8 cellular contexts compared by ENCODE assay signal in the genomic region with DNA sequence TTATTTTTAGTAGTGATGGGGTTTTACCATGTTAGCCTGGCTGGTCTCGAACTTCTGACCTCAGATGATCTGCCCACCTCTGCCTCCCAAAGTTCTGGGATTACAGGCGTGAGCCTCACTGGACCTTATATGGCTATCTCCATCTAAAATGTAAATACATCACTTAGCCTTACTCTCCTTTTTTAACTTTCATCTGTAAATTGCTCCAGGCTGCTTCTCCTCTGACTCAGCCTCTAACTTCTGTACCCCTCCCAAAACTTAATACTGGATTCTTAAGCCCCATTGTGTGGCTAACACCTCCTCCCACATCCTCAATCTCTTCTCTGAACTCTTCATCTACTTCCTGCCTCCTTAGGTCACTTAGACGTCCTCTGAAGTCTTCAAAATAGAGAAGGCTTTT.
DNase-seq lines count a peak whose midpoint lies in the region; ATAC-seq, FAIRE-seq and TF ChIP-seq lines count a peak whose summit lies in the region.

No MANE protein-coding gene starts in this region.

- no peak for TF ChIP-seq CTCF in cardiac fibroblast (IDR thresholded peaks at IDR 0.05; ENCODE audit: low read depth, low read length)

- peaks cover 34% of the 10 kb centered on the region for H3K4me1 ChIP-seq in rectal smooth muscle tissue (ENCODE audit: control insufficient read depth, insufficient read depth, low read length)

- ATAC-seq in GM18873 (IDR thresholded peaks at IDR 0.05; ENCODE audit: low FRiP score, unreplicated experiment) (no peak), GM18861 (IDR thresholded peaks at IDR 0.05; ENCODE audit: unreplicated experiment) (no peak)

- no peak overlapping the region for H3K9ac ChIP-seq in rectal smooth muscle tissue (ENCODE audit: low read length)

- no peaks in the 10 kb centered on the region for H3K27me3 ChIP-seq in rectal smooth muscle tissue (ENCODE audit: control insufficient read depth, insufficient read depth, low read length)

- peak overlapping the region; percentile 25 for H3K27ac ChIP-seq in rectal smooth muscle tissue (ENCODE audit: low read depth, low read length)

- H3K4me3 ChIP-seq in cardiac fibroblast (replicated peaks in 1 of 2; ENCODE audit: low read depth in 2 of 2, low read length in 2 of 2): no peak overlapping the region
- no peak overlapping the region for H3K4me3 ChIP-seq in rectal smooth muscle tissue (ENCODE audit: low read length)

- FAIRE-seq in GM18507 (lab: Jason Lieb, UNC): peak; percentile 81

- no peaks in the 10 kb centered on the region for H3K36me3 ChIP-seq in rectal smooth muscle tissue (ENCODE audit: control insufficient read depth, insufficient read depth, low read length)

- DNase-seq in GM18507 (ENCODE audit: extremely low spot score, insufficient read length, low read depth): peak; percentile 29
- DNase-seq in NCI-H226: peak; percentile 90
- peak; percentile 40 to 58 for DNase-seq in cardiac fibroblast (ENCODE audit: low read depth in 2 of 2)
- no peak for DNase-seq in cortex of kidney (lab: John Stamatoyannopoulos, UW)
- no peak for DNase-seq in NCI-H446 treated with DMSO at 0.1 percent for 48 hours (lab: John Stamatoyannopoulos, UW)

Comparison
In these comparisons a context has a peak if more than half of its experiments do, and no peak if none do; other contexts are left out.
1. DNase-seq: peak in GM18507 (single experiment), NCI-H226 (single experiment) and cardiac fibroblast (2 of 2); none in cortex of kidney (single experiment) and NCI-H446 treated with DMSO at 0.1 percent for 48 hours (single experiment).